Comparison of ENCODE assay signal across 9 cellular contexts in the genomic region with DNA sequence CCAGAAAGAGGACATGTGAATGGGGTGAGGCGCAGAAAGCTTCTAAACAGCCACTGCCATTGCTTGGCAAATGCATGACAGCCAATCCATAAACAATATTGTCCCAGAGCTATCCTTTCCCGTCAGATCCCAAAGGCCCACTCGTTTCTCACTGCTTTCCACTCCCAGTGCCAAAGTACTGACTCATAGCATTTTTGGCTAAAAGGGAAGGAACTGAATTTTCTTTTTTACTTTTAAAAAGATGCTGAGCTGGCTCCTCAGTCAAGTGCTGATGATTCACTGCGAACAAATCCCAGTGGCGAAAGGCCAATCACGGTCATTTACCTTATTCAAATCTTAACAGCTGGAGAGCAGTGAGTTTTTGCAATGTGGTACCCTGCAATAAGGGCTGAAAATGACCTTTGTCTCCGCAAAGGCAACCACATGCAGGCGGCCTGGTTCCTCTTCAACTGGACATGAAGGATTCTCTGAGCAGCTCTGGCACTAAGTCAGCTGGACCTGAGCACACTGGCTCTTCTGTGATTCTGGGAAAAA.
A peak's percentile ranks its signal among the peaks of the same experiment; 100 is the strongest.
DNase-seq lines count a peak whose midpoint lies in the region; ATAC-seq and TF ChIP-seq lines count a peak whose summit lies in the region.
"Had no signal": no experiment of that assay in that cellular context is flagged by ENCODE, and none has a peak within 500 bp of the region (broad histone marks: within the 10 kb centered on the region; RNA-seq: fewer than 3 reads in every experiment).

No MANE protein-coding gene starts in this region.

- intact Hi-C loops in heart right ventricle (cut with DNase I) = loop anchor here in 9 of 10 donors (2.0 to 10.0 kb wide), 8 partner anchors 155 to 758 kb away; a partner anchor contains a TSS

- H3K4me1 ChIP-seq in heart right ventricle = peaks cover 0 to 15% (median 7%) of the 10 kb centered on the region in 9 donors

- H3K9me3 ChIP-seq in heart right ventricle = peaks cover 0 to 4% (median 0%) of the 10 kb centered on the region in 11 donors

- H3K27me3 ChIP-seq in heart right ventricle = no peaks in the 10 kb centered on the region

- no peak for TF ChIP-seq CTCF in heart right ventricle (IDR thresholded peaks at IDR 0.05)

- no peaks in the 10 kb centered on the region for H3K36me3 ChIP-seq in heart right ventricle

- DNase-seq in C1 segment of cervical spinal cord (lab: John Stamatoyannopoulos, UW) = peak in 11 of 14 donors; percentile 26 to 78 (median 61)
- peak in 37 of 58 donors; percentile 8 to 76 (median 43) for DNase-seq in anterior cingulate cortex (lab: John Stamatoyannopoulos, UW)
- peak; percentile 38 to 69 for DNase-seq in heart right ventricle
- peak; percentile 19 for DNase-seq in putamen (ENCODE audit: low spot score)
- no peak for DNase-seq in activated naive CD8-positive, alpha-beta T cell treated with anti-CD3 and anti-CD28 coated beads, Interleukin-2, amount 50 U/mL, for 24 hours
- DNase-seq: activated gamma-delta T cell had no signal

- H3K4me3 Mint-ChIP-seq in activated naive CD8-positive, alpha-beta T cell treated with anti-CD3 and anti-CD28 coated beads, Interleukin-2, amount 50 U/mL, for 24 hours = no peak overlapping the region

- H3K4me3 ChIP-seq in heart right ventricle = peak overlapping the region in 4 of 10 donors; percentile 1 to 26 (median 10)

- ATAC-seq in heart right ventricle (peak; percentile 70 to 87 (median 82)), HG02970 (IDR thresholded peaks at IDR 0.05; ENCODE audit: low FRiP score, unreplicated experiment) (no peak), GM21447 (IDR thresholded peaks at IDR 0.05; ENCODE audit: unreplicated experiment) (no peak), HG02610 (IDR thresholded peaks at IDR 0.05; ENCODE audit: unreplicated experiment) (no peak)
- ATAC-seq in activated naive CD8-positive, alpha-beta T cell treated with anti-CD3 and anti-CD28 coated beads, Interleukin-2, amount 50 U/mL, for 24 hours = no peak

- peaks cover 3% of the 10 kb centered on the region for H3K27me3 Mint-ChIP-seq in activated naive CD8-positive, alpha-beta T cell treated with anti-CD3 and anti-CD28 coated beads, Interleukin-2, amount 50 U/mL, for 24 hours

- no peak overlapping the region for H3K27ac Mint-ChIP-seq in activated naive CD8-positive, alpha-beta T cell treated with anti-CD3 and anti-CD28 coated beads, Interleukin-2, amount 50 U/mL, for 24 hours

- WGBS in heart right ventricle, 2 donors = 61 to 65% methylated on average over 8 of the region's 8 CpGs

- H3K36me3 Mint-ChIP-seq in activated naive CD8-positive, alpha-beta T cell treated with anti-CD3 and anti-CD28 coated beads, Interleukin-2, amount 50 U/mL, for 24 hours (ENCODE audit: low read depth) = no peaks in the 10 kb centered on the region

- no peaks in the 10 kb centered on the region for H3K4me1 Mint-ChIP-seq in activated naive CD8-positive, alpha-beta T cell treated with anti-CD3 and anti-CD28 coated beads, Interleukin-2, amount 50 U/mL, for 24 hours

- H3K9me3 Mint-ChIP-seq in activated naive CD8-positive, alpha-beta T cell treated with anti-CD3 and anti-CD28 coated beads, Interleukin-2, amount 50 U/mL, for 24 hours = no peaks in the 10 kb centered on the region

- peak overlapping the region in 8 of 10 donors; percentile 26 to 77 (median 59) for H3K27ac ChIP-seq in heart right ventricle

Comparison
In these comparisons a context has a peak if more than half of its experiments do, and no peak if none do; other contexts are left out.
1. ATAC-seq: peak in heart right ventricle (8 of 8); none in HG02970 (single experiment), GM21447 (single experiment), activated naive CD8-positive, alpha-beta T cell treated with anti-CD3 and anti-CD28 coated beads, Interleukin-2, amount 50 U/mL, for 24 hours (single experiment) and HG02610 (single experiment).